Comparison of ENCODE assay signal across 7 cellular contexts in genomic region chr5:99032234-99033013, GRCh38.
DNase-seq lines count a peak whose midpoint lies in the region; ATAC-seq and TF ChIP-seq lines count a peak whose summit lies in the region.

No MANE protein-coding gene starts in this region.

- H3K27ac Mint-ChIP-seq in chondrocyte (ENCODE audit: unreplicated experiment): peak overlapping the region; percentile 15
- H3K27ac Mint-ChIP-seq in stimulated activated naive B cell treated with anti-CD40 and anti-IgM and Interleukin-4, amounts not matched to agents 10 μg/mL and 1 μg/mL and 100 μg/mL, for 72 hours: peak overlapping the region; percentile 91

- ATAC-seq in GM21529 (IDR thresholded peaks at IDR 0.05; ENCODE audit: unreplicated experiment): peak; percentile 43
- ATAC-seq in stimulated activated naive B cell treated with anti-CD40 and anti-IgM and Interleukin-4, amounts not matched to agents 10 μg/mL and 1 μg/mL and 100 μg/mL, for 72 hours (replicated peaks): peak; percentile 16 to 36

- H3K36me3 Mint-ChIP-seq in chondrocyte (ENCODE audit: low read depth): peaks cover 1% of the 10 kb centered on the region
- H3K36me3 Mint-ChIP-seq in stimulated activated naive B cell treated with anti-CD40 and anti-IgM and Interleukin-4, amounts not matched to agents 10 μg/mL and 1 μg/mL and 100 μg/mL, for 72 hours: no peaks in the 10 kb centered on the region

- peaks cover 9% of the 10 kb centered on the region for H3K4me1 Mint-ChIP-seq in chondrocyte (ENCODE audit: low read depth)
- peaks cover 37 to 80% of the 10 kb centered on the region in 2 donors for H3K4me1 Mint-ChIP-seq in stimulated activated naive B cell treated with anti-CD40 and anti-IgM and Interleukin-4, amounts not matched to agents 10 μg/mL and 1 μg/mL and 100 μg/mL, for 72 hours

- in situ Hi-C loops in SK-MEL-5 (cut with HindIII; ENCODE audit: low pct_unique_long_range_greater_than_20kb, low sequenced_read_pairs): no loop called here

- TF ChIP-seq CTCF in chondrocyte (IDR thresholded peaks at IDR 0.05): peak; percentile 92

- H3K4me3 Mint-ChIP-seq in chondrocyte (ENCODE audit: unreplicated experiment): no peak overlapping the region
- H3K4me3 Mint-ChIP-seq in stimulated activated naive B cell treated with anti-CD40 and anti-IgM and Interleukin-4, amounts not matched to agents 10 μg/mL and 1 μg/mL and 100 μg/mL, for 72 hours: peak overlapping the region; percentile 82 to 85

- H3K9me3 Mint-ChIP-seq in chondrocyte (ENCODE audit: low read depth): no peaks in the 10 kb centered on the region
- no peaks in the 10 kb centered on the region for H3K9me3 Mint-ChIP-seq in stimulated activated naive B cell treated with anti-CD40 and anti-IgM and Interleukin-4, amounts not matched to agents 10 μg/mL and 1 μg/mL and 100 μg/mL, for 72 hours

- H3K27me3 Mint-ChIP-seq in chondrocyte (ENCODE audit: low read depth): no peaks in the 10 kb centered on the region
- no peaks in the 10 kb centered on the region for H3K27me3 Mint-ChIP-seq in stimulated activated naive B cell treated with anti-CD40 and anti-IgM and Interleukin-4, amounts not matched to agents 10 μg/mL and 1 μg/mL and 100 μg/mL, for 72 hours

- DNase-seq in GF-D8 (lab: John Stamatoyannopoulos, UW) (peak; percentile 2), SK-MEL-5 (ENCODE audit: low read depth, low spot score) (peak; percentile 89), chondrocyte (ENCODE audit: low spot score) (no peak), kidney tubule cell (ENCODE audit: low spot score) (peak; percentile 72)
- peak; percentile 37 for DNase-seq in stimulated activated naive B cell treated with anti-CD40 and anti-IgM and Interleukin-4, amounts not matched to agents 10 μg/mL and 1 μg/mL and 100 μg/mL, for 72 hours

- TF ChIP-seq EP300 in Ishikawa (IDR thresholded peaks at IDR 0.05; ENCODE audit: borderline replicate concordance): no peak

- TF ChIP-seq RAD21 in Ishikawa (IDR thresholded peaks at IDR 0.05; ENCODE audit: low read depth): peak; percentile 95

TF ChIP-seq in Ishikawa, 13 proteins besides CTCF, POLR2A, EP300 and RAD21:
- TF ChIP-seq CEBPB (IDR thresholded peaks at IDR 0.05) (0 out of 2 replicates have a peak, but pooled peaks have one; percentile 6), FOXM1 (IDR thresholded peaks at IDR 0.05; ENCODE audit: borderline replicate concordance, low read depth) (no peak)
